ENCODE assay signal across 1 cellular context in genomic region chr6:33620584-33621395, GRCh38.
TF ChIP-seq lines count a peak whose summit lies in the region.

ITPR3 (plus strand) TSS chr6:33621322; CDS start chr6:33621603, 281 bp downstream.

TF ChIP-seq in HCT116, 20 proteins besides CTCF, POLR2A, EP300 and RAD21 (continued from another document):
- TF ChIP-seq EZH2phosphoT487 (IDR thresholded peaks at IDR 0.05; ENCODE audit: borderline replicate concordance) (no peak), EZH2 (IDR thresholded peaks at IDR 0.05) (no peak), JUND (IDR thresholded peaks at IDR 0.05) (no peak), YY1 (IDR thresholded peaks at IDR 0.05; ENCODE audit: extremely low read depth, insufficient replicate concordance, low read depth, low read length) (no peak), SRF (IDR thresholded peaks at IDR 0.05; ENCODE audit: low read depth) (no peak), TCF7L2 (IDR thresholded peaks at IDR 0.05; ENCODE audit: borderline replicate concordance, extremely low read depth, insufficient read depth, insufficient read length) (no peak), SIN3A (IDR thresholded peaks at IDR 0.05; ENCODE audit: low read depth) (peak; percentile 57; the same call in 1 of the 2 replicates), REST (IDR thresholded peaks at IDR 0.05; ENCODE audit: low read depth) (no peak), SP1 (IDR thresholded peaks at IDR 0.05; ENCODE audit: low read depth) (no peak), EGR1 (IDR thresholded peaks at IDR 0.05; ENCODE audit: low read depth) (no peak), ATF3 (IDR thresholded peaks at IDR 0.05) (no peak)
